18 cellular contexts compared by ENCODE assay signal in the genomic region with DNA sequence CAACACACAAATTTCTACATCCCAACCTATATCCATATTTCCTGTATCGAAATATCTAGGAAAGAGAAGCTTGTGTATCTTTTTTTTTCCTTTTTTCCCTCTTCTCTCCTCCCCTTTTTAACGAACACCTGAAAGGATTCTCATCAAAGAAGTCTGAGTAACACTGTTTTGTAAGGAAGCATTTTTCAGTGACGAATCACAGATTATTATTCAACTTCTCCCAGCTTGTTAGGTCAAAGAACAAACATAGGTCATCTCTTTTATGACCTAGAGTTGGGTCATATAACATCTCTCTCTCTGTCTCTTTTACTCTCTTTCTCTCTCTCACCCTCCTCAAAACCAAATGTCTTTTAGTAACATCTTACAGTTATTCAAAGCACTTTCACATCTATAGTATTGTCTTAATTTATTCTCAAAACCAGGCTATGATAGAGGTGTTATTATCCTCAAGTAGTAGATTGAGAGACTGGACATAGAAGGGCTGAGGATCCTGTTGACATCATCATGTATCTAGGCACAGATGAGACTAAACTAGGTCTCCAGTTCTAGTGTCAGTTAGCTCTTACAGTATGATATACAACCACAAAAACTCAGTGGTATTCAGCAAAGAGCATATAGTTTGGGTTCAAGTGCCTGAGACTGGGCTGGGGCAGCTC.
A peak's percentile ranks its signal among the peaks of the same experiment; 100 is the strongest.
DNase-seq lines count a peak whose midpoint lies in the region; ATAC-seq, FAIRE-seq and TF ChIP-seq lines count a peak whose summit lies in the region.
"Had no signal": no experiment of that assay in that cellular context is flagged by ENCODE, and none has a peak within 500 bp of the region (broad histone marks: within the 10 kb centered on the region; RNA-seq: fewer than 3 reads in every experiment).

No MANE protein-coding gene starts in this region.

- DNase-seq in IMR-90 = peak; percentile 13
- DNase-seq in breast epithelium (ENCODE audit: low spot score in 2 of 2) = no peak
- peak; percentile 32 for DNase-seq in kidney glomerular epithelial cell (lab: John Stamatoyannopoulos, UW)
- no peak for DNase-seq in cerebellum (ENCODE audit: low spot score)
- DNase-seq in HTR-8/SVneo (ENCODE audit: insufficient read length, low spot score) = no peak
- no peak for DNase-seq in superior temporal gyrus (ENCODE audit: extremely low spot score)
- DNase-seq: activated CD4-positive, alpha-beta T cell treated with anti-CD3 and anti-CD28 coated beads, Interleukin-2, amount 50 U/mL, for 1 hour; cerebellar nuclear complex; DND-41; KG1; NCI-H1930; small intestine; transverse colon had no signal

- no TSS peak for BruUV-seq in IMR-90 (replicated peaks; lab: Mats Ljungman, UMichigan)

- ATAC-seq in IMR-90 (ENCODE audit: low read depth) = peak; percentile 54
- no peak for ATAC-seq in activated T-helper 17 cell treated with anti-CD3 and anti-CD28 coated beads, Interleukin-2, amount 50 U/mL, for 72 hours (replicated peaks)

- no peak overlapping the region for H2AK9ac ChIP-seq in IMR-90 (replicated peaks; ENCODE audit: low read depth, low read length, poor library complexity)

- no peaks in the 10 kb centered on the region for H3K9me3 ChIP-seq in IMR-90 (ENCODE audit: control insufficient read depth, insufficient read depth, low read length)
- peaks cover 6 to 7% of the 10 kb centered on the region in 2 donors for H3K9me3 ChIP-seq in breast epithelium
- H3K9me3 ChIP-seq: HAP-1 had no signal

- WGBS in IMR-90 (ENCODE audit: extremely low coverage in 2 of 2, insufficient read length in 1 of 2), 2 experiments = no CpG with 5 or more reads among the region's 3 CpGs

- TF ChIP-seq RAD21 in IMR-90 (IDR thresholded peaks at IDR 0.05; ENCODE audit: low read length) = no peak

- H3K4me3 ChIP-seq in ACC112 (ENCODE audit: low read depth, low read length) = peak overlapping the region; percentile 22; the same call in 1 of the 2 replicates
- H3K4me3 ChIP-seq in IMR-90 (ENCODE audit: insufficient read depth, low read depth, low read length) = no peak overlapping the region
- H3K4me3 ChIP-seq in breast epithelium = no peak overlapping the region
- H3K4me3 ChIP-seq: HAP-1, transverse colon had no signal

- FAIRE-seq in HTR-8/SVneo (lab: Jason Lieb, UNC) = no peak

- no peak overlapping the region for H4K5ac ChIP-seq in IMR-90 (ENCODE audit: low read depth, low read length)

- no peak overlapping the region for H3K56ac ChIP-seq in IMR-90 (ENCODE audit: extremely low read depth, insufficient read depth, low read length)

- no peaks in the 10 kb centered on the region for H3K4me1 Mint-ChIP-seq in activated T-helper 17 cell treated with anti-CD3 and anti-CD28 coated beads, Interleukin-2, amount 50 U/mL, for 72 hours
- H3K4me1 Mint-ChIP-seq: nephron had no signal

- H2BK5ac ChIP-seq in IMR-90 (ENCODE audit: low read depth, low read length, poor library complexity, severe bottlenecking) = no peak overlapping the region

- H3K4ac ChIP-seq in IMR-90 (ENCODE audit: low read depth, low read length) = no peak overlapping the region

- dilution Hi-C loops in IMR-90 (cut with HindIII; ENCODE audit: low sequenced_read_pairs, unreplicated experiment) = no loop called here

- H3K23ac ChIP-seq in IMR-90 (ENCODE audit: low read depth, low read length) = no peak overlapping the region

- H3K14ac ChIP-seq in IMR-90 (replicated peaks; ENCODE audit: low read depth, low read length) = no peak overlapping the region

- no peak overlapping the region for H2BK15ac ChIP-seq in IMR-90 (ENCODE audit: low read depth, low read length)

- H3K27me3 Mint-ChIP-seq in activated T-helper 17 cell treated with anti-CD3 and anti-CD28 coated beads, Interleukin-2, amount 50 U/mL, for 72 hours = no peaks in the 10 kb centered on the region

- H3K4me3 Mint-ChIP-seq in activated T-helper 17 cell treated with anti-CD3 and anti-CD28 coated beads, Interleukin-2, amount 50 U/mL, for 72 hours = no peak overlapping the region
- H3K4me3 Mint-ChIP-seq: nephron had no signal

- H4K8ac ChIP-seq in IMR-90 (ENCODE audit: low read depth in 2 of 2, low read length in 2 of 2) = no peak overlapping the region

- H2AK5ac ChIP-seq in IMR-90 (ENCODE audit: low read depth, low read length) = no peak overlapping the region

- H4K91ac ChIP-seq in IMR-90 (ENCODE audit: insufficient read depth, low read depth, low read length) = no peak overlapping the region

- no peak overlapping the region for H2BK20ac ChIP-seq in IMR-90 (ENCODE audit: low read depth, low read length)

- no peak overlapping the region for H3K4me2 ChIP-seq in IMR-90 (ENCODE audit: low read depth, low read length)

- TF ChIP-seq CTCF in IMR-90 (conservative IDR thresholded peaks at IDR 0.05; ENCODE audit: low read depth, low read length) (no peak), breast epithelium (IDR thresholded peaks at IDR 0.05) (no peak)

- POLR2A ChIA-PET in IMR-90 (lab: Charles Lee; ENCODE audit: unreplicated experiment) = no interaction called here

- H3K9ac ChIP-seq in IMR-90 (ENCODE audit: low read depth, low read length) = no peak overlapping the region

- in situ Hi-C loops in IMR-90 (cut with MboI; ENCODE audit: low sequenced_read_pairs) = no loop called here

- CTCF ChIA-PET in IMR-90 (lab: Yijun Ruan, JAX) = no interaction called here

- no peaks in the 10 kb centered on the region for H3K36me3 ChIP-seq in ACC112 (ENCODE audit: insufficient read depth, low read length)
- H3K36me3 ChIP-seq in IMR-90 (ENCODE audit: control insufficient read depth, insufficient read depth, low read length) = no peaks in the 10 kb centered on the region
- H3K36me3 ChIP-seq in breast epithelium = no peaks in the 10 kb centered on the region
- H3K36me3 ChIP-seq: HAP-1, transverse colon had no signal

- H3K18ac ChIP-seq in IMR-90 (ENCODE audit: low read depth, low read length) = no peak overlapping the region

- H3K27me3 ChIP-seq in ACC112 (ENCODE audit: insufficient read depth, low read length) = no peaks in the 10 kb centered on the region
- no peaks in the 10 kb centered on the region for H3K27me3 ChIP-seq in IMR-90 (ENCODE audit: control insufficient read depth, insufficient read depth, low read length)
- no peaks in the 10 kb centered on the region for H3K27me3 ChIP-seq in breast epithelium
- H3K27me3 ChIP-seq: transverse colon had no signal

- intact Hi-C loops in IMR-90 (cut with micrococcal nuclease) = no loop called here
- intact Hi-C loops in breast epithelium (cut with DNase I; ENCODE audit: low total_unique reads) = no loop called here

- no peaks in the 10 kb centered on the region for H4K20me1 ChIP-seq in IMR-90 (ENCODE audit: insufficient read depth, low read length)

- H2AFZ ChIP-seq in ACC112 (ENCODE audit: low read length, unreplicated experiment) (no peak overlapping the region), IMR-90 (replicated peaks; ENCODE audit: low read length, poor library complexity) (no peak overlapping the region)

- H3K4me1 ChIP-seq in ACC112 (ENCODE audit: control insufficient read depth, insufficient read depth, low read length, unreplicated experiment) (peaks cover 18% of the 10 kb centered on the region), IMR-90 (ENCODE audit: control insufficient read depth, insufficient read depth, low read length) (no peaks in the 10 kb centered on the region; the same call in 1 of the 2 replicates), breast epithelium (no peaks in the 10 kb centered on the region)
- H3K4me1 ChIP-seq: HAP-1 had no signal

- H2BK120ac ChIP-seq in IMR-90 (ENCODE audit: low read depth, low read length) = no peak overlapping the region

- H3K36me3 Mint-ChIP-seq in activated T-helper 17 cell treated with anti-CD3 and anti-CD28 coated beads, Interleukin-2, amount 50 U/mL, for 72 hours (ENCODE audit: low read depth) = no peaks in the 10 kb centered on the region

- H3K9me1 ChIP-seq in IMR-90 (ENCODE audit: insufficient read depth, low read length) = no peaks in the 10 kb centered on the region

- TF ChIP-seq POLR2A in IMR-90 (IDR thresholded peaks at IDR 0.05; ENCODE audit: low read depth, low read length) (no peak), breast epithelium (IDR thresholded peaks at IDR 0.05) (no peak)

- H3K79me1 ChIP-seq in IMR-90 (ENCODE audit: low read depth in 1 of 2, low read length in 2 of 2) = no peaks in the 10 kb centered on the region

- H3K79me2 ChIP-seq in ACC112 (ENCODE audit: control insufficient read depth, insufficient read depth, low read length, unreplicated experiment) = no peaks in the 10 kb centered on the region

- peaks cover 4% of the 10 kb centered on the region for H3K9me3 Mint-ChIP-seq in activated T-helper 17 cell treated with anti-CD3 and anti-CD28 coated beads, Interleukin-2, amount 50 U/mL, for 72 hours

- no peak overlapping the region for H3K27ac Mint-ChIP-seq in activated T-helper 17 cell treated with anti-CD3 and anti-CD28 coated beads, Interleukin-2, amount 50 U/mL, for 72 hours
- H3K27ac Mint-ChIP-seq: activated T-helper 2 cell treated with anti-CD3 and anti-CD28 coated beads, Interferon-gamma antibody, Interleukin-2, Interleukin-4, amounts not matched to agents 10 μg/mL and 5 μg/mL and 100 μg/mL, durations not matched to agents 14 hours and 24 hours and 36 hours; nephron had no signal

- H3K27ac ChIP-seq in ACC112 (ENCODE audit: low read depth, low read length) (peak overlapping the region; percentile 66), IMR-90 (ENCODE audit: insufficient read depth, low read length) (no peak overlapping the region), breast epithelium (peak overlapping the region; percentile 20 to 73)
- H3K27ac ChIP-seq: transverse colon had no signal

TF ChIP-seq in IMR-90, 13 proteins besides CTCF, POLR2A, EP300 and RAD21:
- TF ChIP-seq CHD1 (IDR thresholded peaks at IDR 0.05; ENCODE audit: low read depth, low read length) (no peak), ELK1 (IDR thresholded peaks at IDR 0.05; ENCODE audit: borderline replicate concordance, low read depth, low read length) (no peak), RCOR1 (IDR thresholded peaks at IDR 0.05; ENCODE audit: insufficient replicate concordance, low read length) (no peak), MAFK (IDR thresholded peaks at IDR 0.05; ENCODE audit: low read depth, low read length) (no peak), MAZ (IDR thresholded peaks at IDR 0.05; ENCODE audit: borderline replicate concordance, low read depth, low read length) (no peak), FOS (IDR thresholded peaks at IDR 0.05; ENCODE audit: low read depth, low read length) (no peak)

Comparison
In these comparisons a context has a peak if more than half of its experiments do, and no peak if none do; other contexts are left out.
1. DNase-seq: peak in IMR-90 (single experiment) and kidney glomerular epithelial cell (single experiment); none in breast epithelium (0 of 2), cerebellum (single experiment), HTR-8/SVneo (single experiment) and superior temporal gyrus (single experiment).